In genomic region chr1:86951430-86951829, GRCh38 we compare ENCODE assay signal across 27 cellular contexts.
"Had no signal": no experiment of that assay in that cellular context is flagged by ENCODE, and none has a peak within 500 bp of the region (broad histone marks: within the 10 kb centered on the region; RNA-seq: fewer than 3 reads in every experiment).

No MANE protein-coding gene starts in this region.

- H3K9me3 ChIP-seq: ascending aorta had no signal

- H3K4me1 ChIP-seq: ascending aorta had no signal

- H3K27me3 ChIP-seq: ascending aorta had no signal

- H3K27ac Mint-ChIP-seq: activated CD4-positive, alpha-beta T cell treated with anti-CD3 and anti-CD28 coated beads, Interleukin-2, amount 10 ng/mL, durations not matched to agents 24 days and 14 days; activated CD8-positive, alpha-beta T cell treated with anti-CD3 and anti-CD28 coated beads for 36 hours; activated naive CD8-positive, alpha-beta T cell treated with anti-CD3 and anti-CD28 coated beads for 36 hours; activated T-cell treated with anti-CD3 and anti-CD28 coated beads, Interleukin-2, amount 50 U/mL, for 72 hours; activated T-helper 17 cell treated with anti-CD3 and anti-CD28 coated beads, Interleukin-2, amount 50 U/mL, for 72 hours had no signal

- H3K9me3 Mint-ChIP-seq: activated CD4-positive, alpha-beta T cell treated with anti-CD3 and anti-CD28 coated beads, Interleukin-2, amount 10 ng/mL, durations not matched to agents 24 days and 14 days; activated CD8-positive, alpha-beta T cell treated with anti-CD3 and anti-CD28 coated beads for 36 hours; activated naive CD8-positive, alpha-beta T cell treated with anti-CD3 and anti-CD28 coated beads for 36 hours; activated T-cell treated with anti-CD3 and anti-CD28 coated beads, Interleukin-2, amount 50 U/mL, for 72 hours; activated T-helper 17 cell treated with anti-CD3 and anti-CD28 coated beads, Interleukin-2, amount 50 U/mL, for 72 hours had no signal

- H3K4me3 Mint-ChIP-seq: activated CD4-positive, alpha-beta T cell treated with anti-CD3 and anti-CD28 coated beads, Interleukin-2, amount 10 ng/mL, durations not matched to agents 24 days and 14 days; activated CD8-positive, alpha-beta T cell treated with anti-CD3 and anti-CD28 coated beads for 36 hours; activated naive CD8-positive, alpha-beta T cell treated with anti-CD3 and anti-CD28 coated beads for 36 hours; activated T-cell treated with anti-CD3 and anti-CD28 coated beads, Interleukin-2, amount 50 U/mL, for 72 hours; activated T-helper 17 cell treated with anti-CD3 and anti-CD28 coated beads, Interleukin-2, amount 50 U/mL, for 72 hours had no signal

- H3K27me3 Mint-ChIP-seq: activated CD4-positive, alpha-beta T cell treated with anti-CD3 and anti-CD28 coated beads, Interleukin-2, amount 10 ng/mL, durations not matched to agents 24 days and 14 days; activated CD8-positive, alpha-beta T cell treated with anti-CD3 and anti-CD28 coated beads for 36 hours; activated naive CD8-positive, alpha-beta T cell treated with anti-CD3 and anti-CD28 coated beads for 36 hours; activated T-helper 17 cell treated with anti-CD3 and anti-CD28 coated beads, Interleukin-2, amount 50 U/mL, for 72 hours; brain had no signal

- H3K36me3 Mint-ChIP-seq: activated naive CD8-positive, alpha-beta T cell treated with anti-CD3 and anti-CD28 coated beads for 36 hours had no signal

- H3K27ac ChIP-seq: ascending aorta had no signal

- DNase-seq: activated CD4-positive, alpha-beta T cell treated with anti-CD3 and anti-CD28 coated beads, Interleukin-2, amount 10 ng/mL, durations not matched to agents 24 days and 14 days; activated CD4-positive, alpha-beta T cell treated with anti-CD3 and anti-CD28 coated beads, Interleukin-2, amount 50 U/mL, for 4 hours; activated CD8-positive, alpha-beta T cell treated with anti-CD3 and anti-CD28 coated beads for 36 hours; activated effector memory CD4-positive, alpha-beta T cell treated with anti-CD3 and anti-CD28 coated beads, Interleukin-2, amount 50 U/mL, for 16 hours; activated naive CD4-positive, alpha-beta T cell; activated naive CD4-positive, alpha-beta T cell treated with anti-CD3 and anti-CD28 coated beads, Interleukin-2, amount 50 U/mL, for 16 hours; activated naive CD8-positive, alpha-beta T cell treated with anti-CD3 and anti-CD28 coated beads for 36 hours; activated T-cell treated with anti-CD3 and anti-CD28 coated beads, Interleukin-2, amount 50 U/mL, for 1 hour; activated T-cell treated with anti-CD3 and anti-CD28 coated beads, Interleukin-2, amount 50 U/mL, for 72 hours; amygdala; caudate nucleus; cerebellar nuclear complex; Kasumi-1; NCI-H1105; NCI-H1417 treated with DMSO at 0.1 percent for 48 hours; NCI-H1930; NCI-H2081 treated with DMSO at 0.1 percent for 48 hours; NCI-H226; NCI-H446 treated with DMSO at 0.1 percent for 48 hours; NCI-H524; NCI-H69; NK-92 treated with Interleukin-12 subunit alpha and Interleukin-12 subunit beta, amount 100 ng/mL, for 24 hours; Right ventricle myocardium superior; T1000 had no signal

- H3K4me3 ChIP-seq: ascending aorta had no signal

- H3K36me3 ChIP-seq: ascending aorta had no signal

- ATAC-seq: activated CD8-positive, alpha-beta T cell treated with anti-CD3 and anti-CD28 coated beads for 36 hours; activated T-cell treated with anti-CD3 and anti-CD28 coated beads, Interleukin-2, amount 50 U/mL, for 72 hours; activated T-helper 17 cell treated with anti-CD3 and anti-CD28 coated beads, Interleukin-2, amount 50 U/mL, for 72 hours had no signal
